Comparison of ENCODE assay signal across 1 cellular context in the genomic region with DNA sequence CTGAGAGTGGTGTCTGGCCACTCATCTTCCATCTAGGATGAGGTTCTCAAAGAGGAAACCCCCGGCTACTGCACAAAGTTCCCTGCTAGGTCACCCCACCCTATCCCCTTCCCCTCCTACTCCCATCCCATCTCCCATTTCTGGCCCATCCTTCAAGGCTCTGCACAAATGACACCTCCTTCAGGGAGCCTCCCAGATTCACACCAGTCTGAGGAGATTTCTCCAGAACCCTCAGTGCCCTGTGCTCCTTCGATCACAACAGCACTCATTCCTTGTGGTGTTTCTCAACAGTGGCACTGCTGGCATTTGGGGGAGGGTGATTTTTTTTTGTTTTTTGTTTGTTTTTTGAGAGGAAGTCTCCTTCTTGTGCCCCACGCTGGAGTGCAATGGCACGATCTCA.
TF ChIP-seq lines count a peak whose summit lies in the region.

No MANE protein-coding gene starts in this region.

TF ChIP-seq in HCT116, 20 proteins besides CTCF, POLR2A, EP300 and RAD21:
- TF ChIP-seq ZFX (IDR thresholded peaks at IDR 0.05) (no peak), EGR1 (IDR thresholded peaks at IDR 0.05; ENCODE audit: low read depth) (no peak), EZH2 (IDR thresholded peaks at IDR 0.05) (no peak), FOSL1 (IDR thresholded peaks at IDR 0.05; ENCODE audit: low read depth) (no peak), JUND (IDR thresholded peaks at IDR 0.05) (no peak), SIN3A (IDR thresholded peaks at IDR 0.05; ENCODE audit: low read depth) (no peak), CEBPB (IDR thresholded peaks at IDR 0.05; ENCODE audit: low read depth) (no peak), CBX3 (IDR thresholded peaks at IDR 0.05; ENCODE audit: low read depth) (no peak), YY1 (IDR thresholded peaks at IDR 0.05; ENCODE audit: extremely low read depth, insufficient replicate concordance, low read depth, low read length) (no peak), MAX (IDR thresholded peaks at IDR 0.05) (no peak), ELF1 (IDR thresholded peaks at IDR 0.05; ENCODE audit: borderline replicate concordance, low read depth) (no peak), ZNF274 (IDR thresholded peaks at IDR 0.05; ENCODE audit: low read depth, low read length) (no peak)
- TF ChIP-seq, protein P1, sequence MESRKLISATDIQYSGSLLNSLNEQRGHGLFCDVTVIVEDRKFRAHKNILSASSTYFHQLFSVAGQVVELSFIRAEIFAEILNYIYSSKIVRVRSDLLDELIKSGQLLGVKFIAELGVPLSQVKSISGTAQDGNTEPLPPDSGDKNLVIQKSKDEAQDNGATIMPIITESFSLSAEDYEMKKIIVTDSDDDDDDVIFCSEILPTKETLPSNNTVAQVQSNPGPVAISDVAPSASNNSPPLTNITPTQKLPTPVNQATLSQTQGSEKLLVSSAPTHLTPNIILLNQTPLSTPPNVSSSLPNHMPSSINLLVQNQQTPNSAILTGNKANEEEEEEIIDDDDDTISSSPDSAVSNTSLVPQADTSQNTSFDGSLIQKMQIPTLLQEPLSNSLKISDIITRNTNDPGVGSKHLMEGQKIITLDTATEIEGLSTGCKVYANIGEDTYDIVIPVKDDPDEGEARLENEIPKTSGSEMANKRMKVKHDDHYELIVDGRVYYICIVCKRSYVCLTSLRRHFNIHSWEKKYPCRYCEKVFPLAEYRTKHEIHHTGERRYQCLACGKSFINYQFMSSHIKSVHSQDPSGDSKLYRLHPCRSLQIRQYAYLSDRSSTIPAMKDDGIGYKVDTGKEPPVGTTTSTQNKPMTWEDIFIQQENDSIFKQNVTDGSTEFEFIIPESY (IDR thresholded peaks at IDR 0.05; ENCODE audit: extremely low read depth, insufficient replicate concordance, low read length): no peak
- TF ChIP-seq, protein P2, sequence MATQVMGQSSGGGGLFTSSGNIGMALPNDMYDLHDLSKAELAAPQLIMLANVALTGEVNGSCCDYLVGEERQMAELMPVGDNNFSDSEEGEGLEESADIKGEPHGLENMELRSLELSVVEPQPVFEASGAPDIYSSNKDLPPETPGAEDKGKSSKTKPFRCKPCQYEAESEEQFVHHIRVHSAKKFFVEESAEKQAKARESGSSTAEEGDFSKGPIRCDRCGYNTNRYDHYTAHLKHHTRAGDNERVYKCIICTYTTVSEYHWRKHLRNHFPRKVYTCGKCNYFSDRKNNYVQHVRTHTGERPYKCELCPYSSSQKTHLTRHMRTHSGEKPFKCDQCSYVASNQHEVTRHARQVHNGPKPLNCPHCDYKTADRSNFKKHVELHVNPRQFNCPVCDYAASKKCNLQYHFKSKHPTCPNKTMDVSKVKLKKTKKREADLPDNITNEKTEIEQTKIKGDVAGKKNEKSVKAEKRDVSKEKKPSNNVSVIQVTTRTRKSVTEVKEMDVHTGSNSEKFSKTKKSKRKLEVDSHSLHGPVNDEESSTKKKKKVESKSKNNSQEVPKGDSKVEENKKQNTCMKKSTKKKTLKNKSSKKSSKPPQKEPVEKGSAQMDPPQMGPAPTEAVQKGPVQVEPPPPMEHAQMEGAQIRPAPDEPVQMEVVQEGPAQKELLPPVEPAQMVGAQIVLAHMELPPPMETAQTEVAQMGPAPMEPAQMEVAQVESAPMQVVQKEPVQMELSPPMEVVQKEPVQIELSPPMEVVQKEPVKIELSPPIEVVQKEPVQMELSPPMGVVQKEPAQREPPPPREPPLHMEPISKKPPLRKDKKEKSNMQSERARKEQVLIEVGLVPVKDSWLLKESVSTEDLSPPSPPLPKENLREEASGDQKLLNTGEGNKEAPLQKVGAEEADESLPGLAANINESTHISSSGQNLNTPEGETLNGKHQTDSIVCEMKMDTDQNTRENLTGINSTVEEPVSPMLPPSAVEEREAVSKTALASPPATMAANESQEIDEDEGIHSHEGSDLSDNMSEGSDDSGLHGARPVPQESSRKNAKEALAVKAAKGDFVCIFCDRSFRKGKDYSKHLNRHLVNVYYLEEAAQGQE (IDR thresholded peaks at IDR 0.05; ENCODE audit: low read depth): no peak
- TF ChIP-seq, protein P3, sequence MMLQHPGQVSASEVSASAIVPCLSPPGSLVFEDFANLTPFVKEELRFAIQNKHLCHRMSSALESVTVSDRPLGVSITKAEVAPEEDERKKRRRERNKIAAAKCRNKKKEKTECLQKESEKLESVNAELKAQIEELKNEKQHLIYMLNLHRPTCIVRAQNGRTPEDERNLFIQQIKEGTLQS (IDR thresholded peaks at IDR 0.05): no peak
